Comparison of ENCODE assay signal across 3 cellular contexts in genomic region chr15:29938701-29939340, GRCh38.
TF ChIP-seq lines count a peak whose summit lies in the region.

No MANE protein-coding gene starts in this region.

TF ChIP-seq in IMR-90, 13 proteins besides CTCF, POLR2A, EP300 and RAD21:
- TF ChIP-seq MAZ (IDR thresholded peaks at IDR 0.05; ENCODE audit: borderline replicate concordance, low read depth, low read length) (no peak), NFE2L2 (IDR thresholded peaks at IDR 0.05; ENCODE audit: low read depth, low read length) (no peak), CHD1 (IDR thresholded peaks at IDR 0.05; ENCODE audit: low read depth, low read length) (no peak), SMC3 (IDR thresholded peaks at IDR 0.05; ENCODE audit: low read depth, low read length) (no peak), RFX5 (IDR thresholded peaks at IDR 0.05; ENCODE audit: low read depth, low read length) (no peak), BHLHE40 (IDR thresholded peaks at IDR 0.05; ENCODE audit: low read depth, low read length) (no peak), MXI1 (IDR thresholded peaks at IDR 0.05; ENCODE audit: borderline replicate concordance, low read depth, low read length) (no peak), USF2 (IDR thresholded peaks at IDR 0.05; ENCODE audit: low read depth, low read length) (no peak), FOS (IDR thresholded peaks at IDR 0.05; ENCODE audit: low read depth, low read length) (no peak), CEBPB (IDR thresholded peaks at IDR 0.05; ENCODE audit: low read depth, low read length) (no peak), RCOR1 (IDR thresholded peaks at IDR 0.05; ENCODE audit: insufficient replicate concordance, low read length) (no peak), ELK1 (IDR thresholded peaks at IDR 0.05; ENCODE audit: borderline replicate concordance, low read depth, low read length) (no peak), MAFK (IDR thresholded peaks at IDR 0.05; ENCODE audit: low read depth, low read length) (no peak)

TF ChIP-seq in K562, 482 proteins besides CTCF, POLR2A, EP300 and RAD21:
- TF ChIP-seq ESRRA (IDR thresholded peaks at IDR 0.05; ENCODE audit: borderline replicate concordance, low read depth) (no peak), ZKSCAN8 (CRISPR knock-in tag; IDR thresholded peaks at IDR 0.05) (no peak), ZNF121 (CRISPR knock-in tag; conservative IDR thresholded peaks at IDR 0.05) (no peak), MITF (IDR thresholded peaks at IDR 0.05) (no peak), HDAC8 (tag; IDR thresholded peaks at IDR 0.05) (no peak), PATZ1 (CRISPR knock-in tag; IDR thresholded peaks at IDR 0.05; ENCODE audit: borderline replicate concordance) (no peak), TARDBP (IDR thresholded peaks at IDR 0.05) (no peak), FOXA1 (IDR thresholded peaks at IDR 0.05; ENCODE audit: borderline replicate concordance) (no peak), CBFA2T2 (conservative IDR thresholded peaks at IDR 0.05) (no peak), SMAD3 (CRISPR knock-in tag; conservative IDR thresholded peaks at IDR 0.05) (no peak), HDAC6 (IDR thresholded peaks at IDR 0.05; ENCODE audit: low read depth, low read length) (no peak), ZNF124 (CRISPR knock-in tag; IDR thresholded peaks at IDR 0.05) (no peak), ZNF280B (CRISPR knock-in tag; IDR thresholded peaks at IDR 0.05) (no peak)

TF ChIP-seq in HepG2, 621 proteins besides CTCF, POLR2A, EP300 and RAD21:
- TF ChIP-seq SMC3 (IDR thresholded peaks at IDR 0.05; ENCODE audit: low read length) = 0 out of 2 replicates have a peak, but pooled peaks have one; percentile 8
- peak; percentile 60 for TF ChIP-seq STAG1 (CRISPR knock-in tag; IDR thresholded peaks at IDR 0.05)
- no peak for TF ChIP-seq KDM2A (CRISPR knock-in tag; IDR thresholded peaks at IDR 0.05; ENCODE audit: borderline replicate concordance, low read depth)
